2 cellular contexts compared by ENCODE assay signal in the genomic region with DNA sequence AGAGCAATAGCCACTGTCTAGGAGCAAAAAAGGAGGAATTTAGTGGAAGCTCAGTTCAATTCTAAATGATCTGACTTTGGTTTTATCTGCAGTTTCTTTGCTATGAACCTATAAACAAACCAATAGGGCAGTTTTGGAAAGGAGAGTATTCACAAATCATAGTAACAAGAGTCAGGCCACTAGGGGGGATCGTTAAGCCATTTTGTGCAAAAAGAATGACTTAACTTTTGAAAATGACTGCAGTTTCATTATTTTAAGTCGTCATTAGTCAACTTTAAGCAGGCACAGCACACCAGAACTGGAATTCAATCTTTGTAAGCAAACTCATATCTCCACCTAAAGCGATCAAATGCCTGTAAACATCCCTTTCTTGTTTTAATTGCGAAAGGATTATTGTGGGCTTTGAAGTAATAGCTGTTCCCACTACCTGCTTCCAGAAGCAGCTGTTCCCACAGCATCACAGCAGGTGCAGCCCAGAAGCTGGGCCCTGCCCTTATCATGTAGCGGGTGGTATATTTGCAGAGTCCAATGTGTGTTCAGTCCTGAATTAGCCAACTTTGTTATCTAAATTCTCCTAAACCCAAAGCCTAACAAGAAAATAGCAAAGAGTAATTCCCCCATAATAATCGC.
TF ChIP-seq lines count a peak whose summit lies in the region.

No MANE protein-coding gene starts in this region.

TF ChIP-seq in GM12878, 131 proteins besides CTCF, POLR2A, EP300 and RAD21 (continued from another document):
- TF ChIP-seq, protein P1, sequence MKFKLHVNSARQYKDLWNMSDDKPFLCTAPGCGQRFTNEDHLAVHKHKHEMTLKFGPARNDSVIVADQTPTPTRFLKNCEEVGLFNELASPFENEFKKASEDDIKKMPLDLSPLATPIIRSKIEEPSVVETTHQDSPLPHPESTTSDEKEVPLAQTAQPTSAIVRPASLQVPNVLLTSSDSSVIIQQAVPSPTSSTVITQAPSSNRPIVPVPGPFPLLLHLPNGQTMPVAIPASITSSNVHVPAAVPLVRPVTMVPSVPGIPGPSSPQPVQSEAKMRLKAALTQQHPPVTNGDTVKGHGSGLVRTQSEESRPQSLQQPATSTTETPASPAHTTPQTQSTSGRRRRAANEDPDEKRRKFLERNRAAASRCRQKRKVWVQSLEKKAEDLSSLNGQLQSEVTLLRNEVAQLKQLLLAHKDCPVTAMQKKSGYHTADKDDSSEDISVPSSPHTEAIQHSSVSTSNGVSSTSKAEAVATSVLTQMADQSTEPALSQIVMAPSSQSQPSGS (IDR thresholded peaks at IDR 0.05; ENCODE audit: low read length), result no peak
- TF ChIP-seq EZH2 (IDR thresholded peaks at IDR 0.05; ENCODE audit: borderline replicate concordance, control insufficient read depth, low read depth, low read length) (no peak), ZNF274 (IDR thresholded peaks at IDR 0.05; ENCODE audit: insufficient read depth, insufficient read length) (no peak), STAT3 (IDR thresholded peaks at IDR 0.05; ENCODE audit: low read depth, low read length) (no peak), CEBPB (IDR thresholded peaks at IDR 0.05; ENCODE audit: borderline replicate concordance in 1 of 2, low read depth in 2 of 2, low read length in 2 of 2) (no peak), NFXL1 (IDR thresholded peaks at IDR 0.05; ENCODE audit: borderline replicate concordance) (no peak), CREB1 (IDR thresholded peaks at IDR 0.05; ENCODE audit: low read depth) (no peak), NRF1 (conservative IDR thresholded peaks at IDR 0.05; ENCODE audit: low read depth, low read length) (no peak), MEF2B (IDR thresholded peaks at IDR 0.05; ENCODE audit: partially characterized antibody, poor library complexity, severe bottlenecking) (no peak), CHD1 (IDR thresholded peaks at IDR 0.05; ENCODE audit: low read depth, low read length) (no peak), BCL11A (IDR thresholded peaks at IDR 0.05; ENCODE audit: low read depth, low read length) (no peak), ZNF384 (IDR thresholded peaks at IDR 0.05; ENCODE audit: borderline replicate concordance, low read depth, low read length) (no peak), FOS (IDR thresholded peaks at IDR 0.05; ENCODE audit: borderline replicate concordance, extremely low read depth, insufficient read length) (no peak), TAF1 (IDR thresholded peaks at IDR 0.05; ENCODE audit: borderline replicate concordance, low read depth, low read length) (no peak), KDM1A (IDR thresholded peaks at IDR 0.05; ENCODE audit: borderline replicate concordance) (no peak)

TF ChIP-seq in HEK293T, 16 proteins besides CTCF, POLR2A, EP300 and RAD21 (continued from another document):
- no peak for TF ChIP-seq HDGF (IDR thresholded peaks at IDR 0.05; ENCODE audit: borderline replicate concordance)
- no peak for TF ChIP-seq NFRKB (IDR thresholded peaks at IDR 0.05)
- TF ChIP-seq LEF1 (IDR thresholded peaks at IDR 0.05; ENCODE audit: borderline replicate concordance), result no peak
- TF ChIP-seq SP1 (IDR thresholded peaks at IDR 0.05), result no peak
- no peak for TF ChIP-seq ELF4 (IDR thresholded peaks at IDR 0.05)
- TF ChIP-seq ZNF384 (IDR thresholded peaks at IDR 0.05), result no peak
- TF ChIP-seq L3MBTL2 (conservative IDR thresholded peaks at IDR 0.05), result no peak
- no peak for TF ChIP-seq FOXA1 (IDR thresholded peaks at IDR 0.05)
- no peak for TF ChIP-seq FOXM1 (IDR thresholded peaks at IDR 0.05; ENCODE audit: borderline replicate concordance)
- no peak for TF ChIP-seq ARNT (IDR thresholded peaks at IDR 0.05)
- no peak for TF ChIP-seq BHLHE40 (IDR thresholded peaks at IDR 0.05; ENCODE audit: borderline replicate concordance)
- no peak for TF ChIP-seq SUZ12 (IDR thresholded peaks at IDR 0.05)
